ENCODE assay signal across 1 cellular context in the genomic region with DNA sequence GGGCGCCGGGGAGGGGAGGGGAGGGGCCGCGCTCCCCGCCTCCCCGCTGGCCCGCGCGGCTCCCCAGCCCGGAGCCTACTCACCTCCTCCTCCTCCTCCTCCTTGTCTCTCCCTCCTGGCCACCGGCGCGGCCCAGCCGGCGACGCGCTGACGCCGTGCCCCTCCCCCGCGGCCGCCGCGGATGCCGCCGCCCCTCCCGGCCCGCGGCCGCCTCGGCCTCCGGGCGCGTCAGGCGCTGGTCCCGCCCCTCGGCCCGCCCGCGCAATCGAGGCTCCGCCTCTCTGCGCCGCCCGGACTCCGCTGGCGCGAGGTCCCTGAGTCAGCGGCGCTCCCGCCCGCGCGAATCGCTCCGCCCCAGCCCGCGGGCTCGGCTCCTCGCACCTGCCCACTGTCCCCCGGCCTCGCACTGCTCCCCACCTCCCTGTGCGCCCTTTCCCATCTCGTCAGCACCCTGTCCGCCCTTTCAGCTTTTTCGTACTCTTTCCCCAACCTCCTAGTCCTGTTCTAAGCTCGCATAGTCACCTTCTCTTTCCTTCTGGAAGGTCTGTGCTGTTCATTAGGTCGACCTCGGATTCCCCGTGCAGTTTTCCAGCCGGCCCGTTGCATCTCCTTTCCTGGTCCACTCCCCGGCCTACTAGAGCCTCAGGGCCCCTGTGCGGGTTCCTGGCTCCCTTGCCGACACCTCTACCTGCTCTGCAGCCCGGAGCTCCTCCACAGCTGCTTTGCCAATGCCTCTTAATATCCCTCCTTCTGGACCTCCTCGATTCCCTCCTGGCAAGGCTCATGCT.
TF ChIP-seq lines count a peak whose summit lies in the region.

No MANE protein-coding gene starts in this region.

TF ChIP-seq in K562, 482 proteins besides CTCF, POLR2A, EP300 and RAD21 (continued from another document and continues in another):
- TF ChIP-seq, protein P1, sequence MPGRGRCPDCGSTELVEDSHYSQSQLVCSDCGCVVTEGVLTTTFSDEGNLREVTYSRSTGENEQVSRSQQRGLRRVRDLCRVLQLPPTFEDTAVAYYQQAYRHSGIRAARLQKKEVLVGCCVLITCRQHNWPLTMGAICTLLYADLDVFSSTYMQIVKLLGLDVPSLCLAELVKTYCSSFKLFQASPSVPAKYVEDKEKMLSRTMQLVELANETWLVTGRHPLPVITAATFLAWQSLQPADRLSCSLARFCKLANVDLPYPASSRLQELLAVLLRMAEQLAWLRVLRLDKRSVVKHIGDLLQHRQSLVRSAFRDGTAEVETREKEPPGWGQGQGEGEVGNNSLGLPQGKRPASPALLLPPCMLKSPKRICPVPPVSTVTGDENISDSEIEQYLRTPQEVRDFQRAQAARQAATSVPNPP (IDR thresholded peaks at IDR 0.05; ENCODE audit: borderline replicate concordance, insufficient read depth, insufficient read length), result no peak
- TF ChIP-seq ZNF121 (CRISPR knock-in tag; conservative IDR thresholded peaks at IDR 0.05), result no peak
- TF ChIP-seq ZNF184 (CRISPR knock-in tag; IDR thresholded peaks at IDR 0.05), result no peak
- peak; percentile 50 for TF ChIP-seq TAF1 (IDR thresholded peaks at IDR 0.05; ENCODE audit: control insufficient read depth, extremely low read depth, insufficient read depth, low read length, severe bottlenecking)
- TF ChIP-seq CBX5 (IDR thresholded peaks at IDR 0.05; ENCODE audit: borderline replicate concordance, low read depth), result peak; percentile 25; the same call in 1 of the 2 replicates
- TF ChIP-seq TRIM28 (IDR thresholded peaks at IDR 0.05), result peak; percentile 67
- peak; percentile 66 for TF ChIP-seq POLR2AphosphoS5 (IDR thresholded peaks at IDR 0.05; ENCODE audit: control insufficient read depth, insufficient read depth, low read depth, low read length)
- TF ChIP-seq ZNF165 (CRISPR knock-in tag; IDR thresholded peaks at IDR 0.05; ENCODE audit: borderline replicate concordance), result no peak
- TF ChIP-seq KDM4B (IDR thresholded peaks at IDR 0.05; ENCODE audit: borderline replicate concordance in 2 of 2, low read depth in 1 of 2), result 0 out of 4 replicates have a peak, but pooled peaks of 1 of the 2 experiments have one; percentile 14
- TF ChIP-seq THRA (IDR thresholded peaks at IDR 0.05), result no peak
- TF ChIP-seq KLF6 (CRISPR knock-in tag; IDR thresholded peaks at IDR 0.05; ENCODE audit: borderline replicate concordance), result no peak
- peak; percentile 78; the same call in 1 of the 2 replicates for TF ChIP-seq LARP7 (IDR thresholded peaks at IDR 0.05)
- no peak for TF ChIP-seq RBM22 (IDR thresholded peaks at IDR 0.05; ENCODE audit: low read depth, low read length, poor library complexity, severe bottlenecking)
- peak; percentile 75; the same call in 1 of the 2 replicates for TF ChIP-seq BCOR (IDR thresholded peaks at IDR 0.05)
- TF ChIP-seq, protein P2, sequence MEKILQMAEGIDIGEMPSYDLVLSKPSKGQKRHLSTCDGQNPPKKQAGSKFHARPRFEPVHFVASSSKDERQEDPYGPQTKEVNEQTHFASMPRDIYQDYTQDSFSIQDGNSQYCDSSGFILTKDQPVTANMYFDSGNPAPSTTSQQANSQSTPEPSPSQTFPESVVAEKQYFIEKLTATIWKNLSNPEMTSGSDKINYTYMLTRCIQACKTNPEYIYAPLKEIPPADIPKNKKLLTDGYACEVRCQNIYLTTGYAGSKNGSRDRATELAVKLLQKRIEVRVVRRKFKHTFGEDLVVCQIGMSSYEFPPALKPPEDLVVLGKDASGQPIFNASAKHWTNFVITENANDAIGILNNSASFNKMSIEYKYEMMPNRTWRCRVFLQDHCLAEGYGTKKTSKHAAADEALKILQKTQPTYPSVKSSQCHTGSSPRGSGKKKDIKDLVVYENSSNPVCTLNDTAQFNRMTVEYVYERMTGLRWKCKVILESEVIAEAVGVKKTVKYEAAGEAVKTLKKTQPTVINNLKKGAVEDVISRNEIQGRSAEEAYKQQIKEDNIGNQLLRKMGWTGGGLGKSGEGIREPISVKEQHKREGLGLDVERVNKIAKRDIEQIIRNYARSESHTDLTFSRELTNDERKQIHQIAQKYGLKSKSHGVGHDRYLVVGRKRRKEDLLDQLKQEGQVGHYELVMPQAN (IDR thresholded peaks at IDR 0.05; ENCODE audit: borderline replicate concordance), result 0 out of 2 replicates have a peak, but pooled peaks have one; percentile 37
- no peak for TF ChIP-seq FOXM1 (IDR thresholded peaks at IDR 0.05; ENCODE audit: low read depth)
- no peak for TF ChIP-seq FOXM1 (CRISPR knock-in tag; IDR thresholded peaks at IDR 0.05; ENCODE audit: low read depth)
- no peak for TF ChIP-seq PRPF4 (IDR thresholded peaks at IDR 0.05; ENCODE audit: insufficient read depth, low read depth, low read length, poor library complexity, severe bottlenecking)
- 0 out of 2 replicates have a peak, but pooled peaks have one; percentile 53 for TF ChIP-seq ATF6 (CRISPR knock-in tag; IDR thresholded peaks at IDR 0.05)
- TF ChIP-seq NUFIP1 (IDR thresholded peaks at IDR 0.05; ENCODE audit: partially characterized antibody), result no peak
- TF ChIP-seq ZNF224 (CRISPR knock-in tag; IDR thresholded peaks at IDR 0.05), result no peak
- TF ChIP-seq RERE (CRISPR knock-in tag; IDR thresholded peaks at IDR 0.05; ENCODE audit: borderline replicate concordance), result no peak
- TF ChIP-seq HMGN3 (IDR thresholded peaks at IDR 0.05; ENCODE audit: borderline replicate concordance, extremely low read depth, insufficient read length, low read depth, low read length), result peak; percentile 74
- peak; percentile 70; the same call in 1 of the 2 replicates for TF ChIP-seq TFAP4 (CRISPR knock-in tag; IDR thresholded peaks at IDR 0.05; ENCODE audit: borderline replicate concordance)
- no peak for TF ChIP-seq RBM25 (IDR thresholded peaks at IDR 0.05; ENCODE audit: low read depth, low read length, severe bottlenecking)
- no peak for TF ChIP-seq HNRNPL (IDR thresholded peaks at IDR 0.05; ENCODE audit: low read depth, low read length)
- TF ChIP-seq NFIC (IDR thresholded peaks at IDR 0.05), result peak; percentile 2; the same call in 1 of the 2 replicates
- TF ChIP-seq, protein P3, sequence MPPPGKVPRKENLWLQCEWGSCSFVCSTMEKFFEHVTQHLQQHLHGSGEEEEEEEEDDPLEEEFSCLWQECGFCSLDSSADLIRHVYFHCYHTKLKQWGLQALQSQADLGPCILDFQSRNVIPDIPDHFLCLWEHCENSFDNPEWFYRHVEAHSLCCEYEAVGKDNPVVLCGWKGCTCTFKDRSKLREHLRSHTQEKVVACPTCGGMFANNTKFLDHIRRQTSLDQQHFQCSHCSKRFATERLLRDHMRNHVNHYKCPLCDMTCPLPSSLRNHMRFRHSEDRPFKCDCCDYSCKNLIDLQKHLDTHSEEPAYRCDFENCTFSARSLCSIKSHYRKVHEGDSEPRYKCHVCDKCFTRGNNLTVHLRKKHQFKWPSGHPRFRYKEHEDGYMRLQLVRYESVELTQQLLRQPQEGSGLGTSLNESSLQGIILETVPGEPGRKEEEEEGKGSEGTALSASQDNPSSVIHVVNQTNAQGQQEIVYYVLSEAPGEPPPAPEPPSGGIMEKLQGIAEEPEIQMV (tag; conservative IDR thresholded peaks at IDR 0.05; ENCODE audit: low read depth), result no peak
- TF ChIP-seq HDGF (IDR thresholded peaks at IDR 0.05), result peak; percentile 89
- peak; percentile 94 for TF ChIP-seq SMAD4 (CRISPR knock-in tag; conservative IDR thresholded peaks at IDR 0.05)
- 0 out of 2 replicates have a peak, but pooled peaks have one; percentile 37 for TF ChIP-seq AFF4 (CRISPR knock-in tag; IDR thresholded peaks at IDR 0.05)
- TF ChIP-seq RBM34 (IDR thresholded peaks at IDR 0.05; ENCODE audit: borderline replicate concordance, insufficient read depth, low read length), result no peak
- TF ChIP-seq, protein P4, sequence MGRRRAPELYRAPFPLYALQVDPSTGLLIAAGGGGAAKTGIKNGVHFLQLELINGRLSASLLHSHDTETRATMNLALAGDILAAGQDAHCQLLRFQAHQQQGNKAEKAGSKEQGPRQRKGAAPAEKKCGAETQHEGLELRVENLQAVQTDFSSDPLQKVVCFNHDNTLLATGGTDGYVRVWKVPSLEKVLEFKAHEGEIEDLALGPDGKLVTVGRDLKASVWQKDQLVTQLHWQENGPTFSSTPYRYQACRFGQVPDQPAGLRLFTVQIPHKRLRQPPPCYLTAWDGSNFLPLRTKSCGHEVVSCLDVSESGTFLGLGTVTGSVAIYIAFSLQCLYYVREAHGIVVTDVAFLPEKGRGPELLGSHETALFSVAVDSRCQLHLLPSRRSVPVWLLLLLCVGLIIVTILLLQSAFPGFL (CRISPR knock-in tag; IDR thresholded peaks at IDR 0.05), result no peak
- TF ChIP-seq FOXJ3 (CRISPR knock-in tag; IDR thresholded peaks at IDR 0.05), result no peak
